Comparison of ENCODE assay signal across 8 cellular contexts in genomic region chr7:26863504-26864308, GRCh38. TPM values are rescaled to one million over a fixed set of nuclear protein-coding genes. Genes with fewer than 3 reads are reported as not detected.
A peak's percentile ranks its signal among the peaks of the same experiment; 100 is the strongest.
DNase-seq lines count a peak whose midpoint lies in the region; ATAC-seq and TF ChIP-seq lines count a peak whose summit lies in the region.

No MANE protein-coding gene starts in this region.

- peak overlapping the region; percentile 54 for H3K27ac ChIP-seq in CD4-positive, alpha-beta memory T cell (ENCODE audit: low read depth, low read length)
- H3K27ac ChIP-seq in HUES6 (ENCODE audit: low read depth, low read length) (no peak overlapping the region), WERI-Rb-1 (peak overlapping the region; percentile 80), neural cell (ENCODE audit: low read length) (no peak overlapping the region)

- no peak for TF ChIP-seq CTCF in WERI-Rb-1 (IDR thresholded peaks at IDR 0.05; ENCODE audit: low read depth, low read length)
- TF ChIP-seq CTCF in neural cell (IDR thresholded peaks at IDR 0.05; ENCODE audit: poor library complexity, severe bottlenecking): no peak

- no peaks in the 10 kb centered on the region for H4K20me1 ChIP-seq in neural cell (ENCODE audit: insufficient read depth)

- no peak for TF ChIP-seq EP300 in neural cell (conservative IDR thresholded peaks at IDR 0.05; ENCODE audit: poor library complexity, severe bottlenecking)

- no peaks in the 10 kb centered on the region for H3F3A ChIP-seq in neural cell (ENCODE audit: insufficient read depth, low read length, poor library complexity, severe bottlenecking)

- no peaks in the 10 kb centered on the region for H3K9me2 ChIP-seq in neural cell (ENCODE audit: insufficient read depth, low read length)

- H3K36me3 ChIP-seq in CD4-positive, alpha-beta memory T cell (ENCODE audit: insufficient read depth, low read length): no peaks in the 10 kb centered on the region
- H3K36me3 ChIP-seq in HUES6 (ENCODE audit: control insufficient read depth, insufficient read depth, low read length) (no peaks in the 10 kb centered on the region), WERI-Rb-1 (no peaks in the 10 kb centered on the region), neural cell (ENCODE audit: insufficient read depth, low read length) (no peaks in the 10 kb centered on the region)

- POLR2A ChIA-PET in CD4-positive, alpha-beta memory T cell (lab: Charles Lee; ENCODE audit: partially characterized antibody): interaction anchor here (1.0 to 1.5 kb wide), 4 partner anchors 9 to 267 kb away, joined by 3 to 5 read pairs (median 4); partner anchors contain the start of gene HOXA4

- TF ChIP-seq POLR2A in GM18951 (IDR thresholded peaks at IDR 0.05; ENCODE audit: extremely low read depth, insufficient read depth, insufficient read length): peak; percentile 24

- H3K9ac ChIP-seq in HUES6 (ENCODE audit: low read length) (peak overlapping the region; percentile 61), neural cell (ENCODE audit: low read length) (peak overlapping the region; percentile 63)

- H3K9me3 ChIP-seq in CD4-positive, alpha-beta memory T cell (ENCODE audit: control insufficient read depth in 1 of 2, low read length in 2 of 2): no peaks in the 10 kb centered on the region
- no peaks in the 10 kb centered on the region for H3K9me3 ChIP-seq in HUES6 (ENCODE audit: control insufficient read depth, insufficient read depth, low read depth, low read length)
- H3K9me3 ChIP-seq in WERI-Rb-1 (ENCODE audit: severe bottlenecking): peaks cover 4% of the 10 kb centered on the region
- no peaks in the 10 kb centered on the region for H3K9me3 ChIP-seq in neural cell (ENCODE audit: low read length)

- H3K9me3 Mint-ChIP-seq in CD4-positive, alpha-beta memory T cell: peaks cover 0 to 2% (median 0%) of the 10 kb centered on the region in 8 donors

- H3K4me3 Mint-ChIP-seq in CD4-positive, alpha-beta memory T cell: peak overlapping the region; percentile 84 to 97 (median 92)

- no peak overlapping the region for H2AFZ ChIP-seq in neural cell (ENCODE audit: low read depth, low read length)

- intact Hi-C loops in CD4-positive, alpha-beta memory T cell (cut with micrococcal nuclease): loop anchor here (1.0 to 5.0 kb wide), 2 partner anchors 233 to 1319 kb away; partner anchors contain the start of gene JAZF1

- in situ Hi-C loops in GM18951 (cut with MboI; ENCODE audit: low sequenced_read_pairs, unreplicated experiment): no loop called here

- no peak for TF ChIP-seq RAD21 in neural cell (conservative IDR thresholded peaks at IDR 0.05)

- peak overlapping the region; percentile 63 to 96 (median 91) for H3K27ac Mint-ChIP-seq in CD4-positive, alpha-beta memory T cell

- peak overlapping the region; percentile 72 to 78 for H3K4me3 ChIP-seq in CD4-positive, alpha-beta memory T cell (ENCODE audit: low read length in 2 of 2)
- peak overlapping the region; percentile 69 for H3K4me3 ChIP-seq in HUES6 (ENCODE audit: low read depth, low read length)
- H3K4me3 ChIP-seq in WERI-Rb-1 (ENCODE audit: low read depth, low read length): peak overlapping the region; percentile 70
- H3K4me3 ChIP-seq in neural cell (ENCODE audit: low read length): peak overlapping the region; percentile 69

- no peaks in the 10 kb centered on the region for H3K79me2 ChIP-seq in neural cell (replicated peaks; ENCODE audit: insufficient read depth, low read length)

- peaks cover 5% of the 10 kb centered on the region for H3K27me3 ChIP-seq in CD4-positive, alpha-beta memory T cell (ENCODE audit: insufficient read depth, low read length)
- H3K27me3 ChIP-seq in HUES6 (ENCODE audit: control insufficient read depth, insufficient read depth, low read length) (peaks cover 25% of the 10 kb centered on the region; the same call in 1 of the 2 replicates), WERI-Rb-1 (ENCODE audit: insufficient read depth, low read depth, severe bottlenecking) (peaks cover 4% of the 10 kb centered on the region), neural cell (ENCODE audit: insufficient read depth, low read depth, low read length) (peaks cover 73% of the 10 kb centered on the region)

- ATAC-seq in esophagus mucosa: peak; percentile 21

- no peak overlapping the region for H3K4me2 ChIP-seq in neural cell (ENCODE audit: low read length)

- H3K36me3 Mint-ChIP-seq in CD4-positive, alpha-beta memory T cell: peaks cover 0 to 10% of the 10 kb centered on the region in 2 donors

- H3K4me1 Mint-ChIP-seq in CD4-positive, alpha-beta memory T cell: peaks cover 9 to 26% (median 18%) of the 10 kb centered on the region in 4 donors

- peak in 4 of 5 donors; percentile 22 to 57 (median 44) for DNase-seq in CD4-positive, alpha-beta memory T cell
- DNase-seq in WERI-Rb-1: no peak
- DNase-seq in iPS-NIHi7 (ENCODE audit: extremely low spot score): no peak
- no peak for DNase-seq in GM19238 (ENCODE audit: insufficient read length, low spot score)

- H3K27me3 Mint-ChIP-seq in CD4-positive, alpha-beta memory T cell: peaks cover 13 to 19% of the 10 kb centered on the region in 2 donors

- CTCF ChIA-PET in CD4-positive, alpha-beta memory T cell (lab: Charles Lee; ENCODE audit: partially characterized antibody): interaction anchor here (1.2 to 1.3 kb wide), 2 partner anchors 11 to 297 kb away, joined by 5 read pairs; no protein-coding TSS in a partner anchor

- H3K4me1 ChIP-seq in CD4-positive, alpha-beta memory T cell (ENCODE audit: insufficient read depth, low read length): peaks cover 22% of the 10 kb centered on the region
- peaks cover 9% of the 10 kb centered on the region for H3K4me1 ChIP-seq in HUES6 (ENCODE audit: control insufficient read depth, insufficient read depth, low read length)

TF ChIP-seq in neural cell, 6 proteins besides CTCF, POLR2A, EP300 and RAD21:
- TF ChIP-seq EZH2 (IDR thresholded peaks at IDR 0.05; ENCODE audit: borderline replicate concordance, insufficient read depth, low read length, poor library complexity, severe bottlenecking) (no peak), TAF1 (IDR thresholded peaks at IDR 0.05; ENCODE audit: low read depth) (peak; percentile 40), SMC3 (conservative IDR thresholded peaks at IDR 0.05; ENCODE audit: poor library complexity) (no peak), REST (IDR thresholded peaks at IDR 0.05; ENCODE audit: borderline replicate concordance) (no peak), MXI1 (conservative IDR thresholded peaks at IDR 0.05; ENCODE audit: poor library complexity, severe bottlenecking) (no peak)

RNA-seq across cellular contexts. Expression of gene SKAP2, which starts 0.7 kb away (rescaled TPM):
- 1 to 10 TPM; 6.8 to 8.5 TPM for total RNA-seq in CD4-positive, alpha-beta memory T cell
- 10 to 100 TPM; 14.2 to 25.6 TPM for polyA plus RNA-seq in CD4-positive, alpha-beta memory T cell
- 22.2 TPM for total RNA-seq in esophagus mucosa
- 3.6 and 3.7 TPM in 2 replicates for polyA plus RNA-seq in neural cell
- 3.2 TPM in 2 replicates for polyA minus RNA-seq in neural cell

Comparison
In these comparisons a context has a peak if more than half of its experiments do, and no peak if none do; other contexts are left out.
1. DNase-seq: peak in CD4-positive, alpha-beta memory T cell (4 of 5); none in WERI-Rb-1 (single experiment), iPS-NIHi7 (single experiment) and GM19238 (single experiment).
2. H3K27ac ChIP-seq: peak in CD4-positive, alpha-beta memory T cell (single experiment) and WERI-Rb-1 (single experiment); none in HUES6 (single experiment) and neural cell (single experiment).
3. Peak in every context shown above with its lines, with median percentiles within 50 percentile points of each other: H3K4me3 ChIP-seq.